Comparison of ENCODE assay signal across 8 cellular contexts in the genomic region with DNA sequence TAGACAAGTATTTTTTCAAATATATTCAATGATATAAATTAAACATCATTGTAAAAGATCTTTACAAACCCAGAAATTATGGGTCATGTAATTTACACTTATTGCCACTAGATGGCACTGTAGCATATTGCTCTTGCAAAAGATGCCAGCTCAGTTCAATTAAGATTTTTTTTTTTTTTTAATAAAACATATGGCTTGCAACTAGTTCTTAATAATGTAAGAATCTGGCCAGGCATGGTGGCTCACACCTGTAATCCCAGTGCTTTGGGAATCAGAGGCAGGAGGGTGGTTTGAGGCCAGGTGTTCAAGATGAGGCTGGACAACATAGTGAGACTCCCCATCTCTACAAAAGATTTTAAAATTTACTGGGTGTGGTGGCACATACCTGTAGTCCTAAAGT. TPM values are rescaled to one million over a fixed set of nuclear protein-coding genes. Genes with fewer than 3 reads are reported as not detected.
A peak's percentile ranks its signal among the peaks of the same experiment; 100 is the strongest.
DNase-seq lines count a peak whose midpoint lies in the region; ATAC-seq, FAIRE-seq and TF ChIP-seq lines count a peak whose summit lies in the region.

No MANE protein-coding gene starts in this region.

- no peaks in the 10 kb centered on the region for H3K79me2 ChIP-seq in OCI-LY3 (ENCODE audit: low read length)

- no peak overlapping the region for H3K4me2 ChIP-seq in OCI-LY3 (ENCODE audit: low read length)

- peaks cover 31% of the 10 kb centered on the region for H3K27me3 ChIP-seq in OCI-LY3 (ENCODE audit: low read depth, low read length)
- H3K27me3 ChIP-seq in ovary = no peaks in the 10 kb centered on the region

- no peak overlapping the region for H3K9ac ChIP-seq in OCI-LY3 (ENCODE audit: low read length)

- no peak for TF ChIP-seq POLR2A in ovary (IDR thresholded peaks at IDR 0.05)

- H3K4me1 ChIP-seq in OCI-LY3 (ENCODE audit: low read length) = peaks cover 33% of the 10 kb centered on the region
- H3K4me1 ChIP-seq in ovary (ENCODE audit: insufficient read depth) = no peaks in the 10 kb centered on the region

- H2AFZ ChIP-seq in OCI-LY3 (ENCODE audit: low read depth, low read length) = no peak overlapping the region

- H3K36me3 ChIP-seq in OCI-LY3 (replicated peaks; ENCODE audit: low read depth, low read length) = no peaks in the 10 kb centered on the region
- H3K36me3 ChIP-seq in ovary = no peaks in the 10 kb centered on the region

- peak; percentile 32 for DNase-seq in AG20443 (ENCODE audit: low spot score)
- DNase-seq in GM19239 (ENCODE audit: insufficient read length, low spot score) = peak; percentile 8
- no peak for DNase-seq in ovary
- no peak for DNase-seq in activated CD4-positive, alpha-beta T cell treated with anti-CD3 and anti-CD28 coated beads for 1 hour

- no peaks in the 10 kb centered on the region for H4K20me1 ChIP-seq in OCI-LY3 (ENCODE audit: insufficient read depth, low read length)

- TF ChIP-seq CTCF in OCI-LY3 (IDR thresholded peaks at IDR 0.05; ENCODE audit: low read depth, low read length) (peak; percentile 80), ovary (IDR thresholded peaks at IDR 0.05) (peak; percentile 63 to 74 (median 66))

- FAIRE-seq in GM19239 (lab: Jason Lieb, UNC) (no peak), endometrium (lab: Jason Lieb, UNC) (peak; percentile 87)

- intact Hi-C loops in ovary (cut with DNase I) = loop anchor here (1.0 to 10.0 kb wide), 5 partner anchors 194 to 451 kb away; no protein-coding TSS in a partner anchor

- ATAC-seq in HG03469 (IDR thresholded peaks at IDR 0.05; ENCODE audit: unreplicated experiment) (no peak), HG03097 (IDR thresholded peaks at IDR 0.05; ENCODE audit: low FRiP score, unreplicated experiment) (no peak)

- H3K9me3 ChIP-seq in OCI-LY3 (ENCODE audit: insufficient read depth, low read length) = no peaks in the 10 kb centered on the region
- no peaks in the 10 kb centered on the region for H3K9me3 ChIP-seq in ovary

- TF ChIP-seq EP300 in ovary (IDR thresholded peaks at IDR 0.05) = no peak

- H3K27ac ChIP-seq in OCI-LY3 (ENCODE audit: low read length) (no peak overlapping the region), ovary (no peak overlapping the region)

- H3K4me3 ChIP-seq in OCI-LY3 (ENCODE audit: low read length) = no peak overlapping the region
- no peak overlapping the region for H3K4me3 ChIP-seq in ovary

RNA-seq across cellular contexts. Expression of gene DESI2, which starts 49.4 kb away (rescaled TPM):
- 10 to 100 TPM; 20.4 to 33.4 (median 23.4) TPM for total RNA-seq in ovary
- polyA plus RNA-seq in ovary = 10 to 100 TPM; 12.5 to 29.0 TPM

Comparison
In these comparisons a context has a peak if more than half of its experiments do, and no peak if none do; other contexts are left out.
1. DNase-seq: peak in AG20443 (single experiment) and GM19239 (single experiment); none in ovary (0 of 5) and activated CD4-positive, alpha-beta T cell treated with anti-CD3 and anti-CD28 coated beads for 1 hour (single experiment).